In the genomic region with DNA sequence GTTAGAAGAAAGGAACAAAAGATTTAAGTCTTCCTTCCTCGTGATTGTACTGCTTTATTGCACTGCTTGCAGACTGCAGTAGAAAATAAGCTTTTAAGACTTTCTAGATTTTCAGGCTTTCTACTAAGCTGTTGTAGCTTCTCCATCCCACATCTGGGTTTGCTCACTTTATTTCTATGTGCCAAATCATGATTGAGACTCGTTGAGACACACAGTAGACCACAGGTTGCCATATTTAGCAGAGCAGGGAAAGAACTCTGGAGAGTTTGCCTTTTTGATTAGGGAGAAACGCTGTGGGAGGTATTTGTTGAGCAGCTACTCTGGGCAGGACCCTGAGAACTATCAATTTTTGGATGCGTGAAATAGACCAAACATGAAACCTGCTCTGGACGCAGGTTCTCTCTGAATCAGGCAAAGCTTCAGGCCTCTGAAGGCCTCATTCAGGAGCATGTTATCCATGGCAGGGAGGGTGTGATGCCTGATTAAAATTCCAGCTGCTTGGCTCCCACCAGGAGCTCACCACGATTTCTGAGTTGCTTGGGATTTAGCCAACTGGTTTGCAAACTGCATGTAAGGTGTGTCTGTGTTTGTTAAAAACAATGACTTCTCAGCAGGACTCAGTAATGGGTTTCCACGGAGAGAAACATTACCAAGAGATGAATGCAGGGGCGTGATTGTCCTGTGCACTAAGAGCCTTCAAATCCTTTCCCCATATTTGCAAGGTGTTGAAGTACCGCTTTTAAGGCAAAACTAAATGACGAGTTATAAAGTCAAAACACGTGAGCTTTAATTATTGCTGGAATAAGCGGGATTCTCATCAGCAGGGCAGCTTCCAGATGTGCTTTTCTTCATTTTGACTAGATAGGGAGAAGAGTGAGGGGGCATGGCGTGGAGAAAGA, we compare ENCODE assay signal across 14 cellular contexts.
DNase-seq lines count a peak whose midpoint lies in the region; TF ChIP-seq lines count a peak whose summit lies in the region.
"Had no signal": no experiment of that assay in that cellular context is flagged by ENCODE, and none has a peak within 500 bp of the region (broad histone marks: within the 10 kb centered on the region; RNA-seq: fewer than 3 reads in every experiment).

No MANE protein-coding gene starts in this region.

- H3K79me2 ChIP-seq in MM.1S (ENCODE audit: low read length): no peaks in the 10 kb centered on the region

- H3K9me3 Mint-ChIP-seq in nephron: no peaks in the 10 kb centered on the region
- H3K9me3 Mint-ChIP-seq: activated CD8-positive, alpha-beta T cell treated with anti-CD3 and anti-CD28 coated beads for 36 hours; activated naive CD8-positive, alpha-beta T cell treated with anti-CD3 and anti-CD28 coated beads for 36 hours; T-cell had no signal

- no peaks in the 10 kb centered on the region for H3K36me3 ChIP-seq in MM.1S (replicated peaks; ENCODE audit: insufficient read depth, low read length)

- TF ChIP-seq CTCF in nephron (IDR thresholded peaks at IDR 0.05; ENCODE audit: unreplicated experiment in 3 of 3): no peak
- TF ChIP-seq CTCF in MM.1S (IDR thresholded peaks at IDR 0.05; ENCODE audit: low read length): no peak

- H2AFZ ChIP-seq in MM.1S (ENCODE audit: low read length): no peak overlapping the region

- H3K4me1 Mint-ChIP-seq in nephron: peaks cover 48% of the 10 kb centered on the region
- H3K4me1 Mint-ChIP-seq: activated naive CD8-positive, alpha-beta T cell treated with anti-CD3 and anti-CD28 coated beads for 36 hours; T-cell had no signal

- DNase-seq in EH (ENCODE audit: low read depth) (peak; percentile 31), NCI-H146 treated with DMSO at 0.1 percent for 48 hours (lab: John Stamatoyannopoulos, UW; ENCODE audit: unreplicated experiment) (peak; percentile 81), caudate nucleus (lab: John Stamatoyannopoulos, UW) (no peak), GM19238 (ENCODE audit: insufficient read length, low spot score) (no peak), pons (ENCODE audit: low spot score) (no peak), MM.1S (no peak), ecto neural progenitor cell (ENCODE audit: low spot score) (no peak)
- DNase-seq: activated CD8-positive, alpha-beta T cell treated with anti-CD3 and anti-CD28 coated beads for 36 hours; activated naive CD8-positive, alpha-beta T cell treated with anti-CD3 and anti-CD28 coated beads for 36 hours; NCI-H526; T-cell had no signal

- peak overlapping the region; percentile 6 for H3K27ac ChIP-seq in caudate nucleus (ENCODE audit: low read depth, low read length)
- H3K27ac ChIP-seq in MM.1S (ENCODE audit: low read length): no peak overlapping the region

- H3K4me3 Mint-ChIP-seq in nephron: no peak overlapping the region
- H3K4me3 Mint-ChIP-seq: activated CD8-positive, alpha-beta T cell treated with anti-CD3 and anti-CD28 coated beads for 36 hours; activated naive CD8-positive, alpha-beta T cell treated with anti-CD3 and anti-CD28 coated beads for 36 hours; T-cell had no signal

- no peak overlapping the region for H3K4me2 ChIP-seq in MM.1S (ENCODE audit: low read depth, low read length)

- no peaks in the 10 kb centered on the region for H4K20me1 ChIP-seq in MM.1S (ENCODE audit: insufficient read depth, low read length)

- H3K4me3 ChIP-seq in MM.1S (ENCODE audit: low read length): no peak overlapping the region
- H3K4me3 ChIP-seq: lung, skin epidermis had no signal

- peak overlapping the region; percentile 33 to 85 (median 84) for H3K27ac Mint-ChIP-seq in nephron
- H3K27ac Mint-ChIP-seq: activated CD8-positive, alpha-beta T cell treated with anti-CD3 and anti-CD28 coated beads for 36 hours; activated naive CD8-positive, alpha-beta T cell treated with anti-CD3 and anti-CD28 coated beads for 36 hours; T-cell had no signal

- no peaks in the 10 kb centered on the region for H3K36me3 Mint-ChIP-seq in nephron (ENCODE audit: low read depth)
- H3K36me3 Mint-ChIP-seq: activated naive CD8-positive, alpha-beta T cell treated with anti-CD3 and anti-CD28 coated beads for 36 hours; T-cell had no signal

- no peak overlapping the region for H3K9ac ChIP-seq in MM.1S (ENCODE audit: low read length)

- H3K9me3 ChIP-seq in MM.1S (replicated peaks; ENCODE audit: insufficient read depth, low read length): no peaks in the 10 kb centered on the region

- H3K9me2 ChIP-seq in MM.1S (replicated peaks; ENCODE audit: insufficient read depth, low read length): no peaks in the 10 kb centered on the region

- no peaks in the 10 kb centered on the region for H3K4me1 ChIP-seq in MM.1S (ENCODE audit: low read length)

- no peaks in the 10 kb centered on the region for H3K27me3 ChIP-seq in MM.1S (replicated peaks; ENCODE audit: insufficient read depth, low read length)

- no peaks in the 10 kb centered on the region for H3K27me3 Mint-ChIP-seq in nephron (ENCODE audit: low read depth)
- H3K27me3 Mint-ChIP-seq: activated CD8-positive, alpha-beta T cell treated with anti-CD3 and anti-CD28 coated beads for 36 hours; activated naive CD8-positive, alpha-beta T cell treated with anti-CD3 and anti-CD28 coated beads for 36 hours had no signal

- H3F3A ChIP-seq in MM.1S (ENCODE audit: insufficient read depth, low read length): no peaks in the 10 kb centered on the region

Comparison
In these comparisons a context has a peak if more than half of its experiments do, and no peak if none do; other contexts are left out.
1. DNase-seq: peak in EH (single experiment) and NCI-H146 treated with DMSO at 0.1 percent for 48 hours (single experiment); none in caudate nucleus (0 of 61), GM19238 (single experiment), pons (single experiment), MM.1S (single experiment) and ecto neural progenitor cell (single experiment).